Comparison of ENCODE assay signal across 1 cellular context in the genomic region with DNA sequence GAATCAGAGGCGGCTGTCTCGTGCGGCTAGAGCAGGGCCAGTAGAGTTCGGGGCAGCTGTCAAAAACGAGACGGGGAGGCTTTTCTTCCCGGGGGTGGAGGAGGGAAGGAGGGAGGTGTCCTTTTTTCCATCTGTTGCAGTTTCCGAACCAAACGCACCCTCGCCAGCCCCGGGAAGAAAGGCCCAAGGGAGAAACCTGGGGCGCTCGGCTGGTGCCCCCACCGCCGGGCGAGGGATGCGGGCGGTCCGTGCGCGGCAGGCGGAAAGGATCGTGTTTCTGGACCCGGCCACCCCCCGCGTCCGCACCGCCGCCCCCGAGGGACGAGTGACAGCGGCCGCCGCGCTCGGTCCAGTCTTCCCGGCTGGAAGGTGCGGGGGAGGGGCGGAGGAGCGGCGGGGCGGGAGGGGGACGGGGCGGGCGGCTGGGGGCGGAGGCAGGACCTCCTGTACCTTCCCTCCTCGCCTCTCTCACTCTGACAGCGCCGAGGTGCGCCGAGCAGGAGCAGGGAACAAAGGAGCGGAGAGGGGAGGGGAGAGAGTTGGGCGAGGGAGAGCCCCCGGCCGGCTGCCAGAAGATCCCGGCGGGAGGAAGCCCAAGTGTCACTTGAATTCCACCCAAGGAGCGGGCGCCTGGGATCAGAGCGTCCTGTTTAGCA.
TF ChIP-seq lines count a peak whose summit lies in the region.

A gene (plus strand): TSS at position 471 of the 656 bp plus-strand sequence. CDS start 318 bp downstream, outside the sequence.

TF ChIP-seq in HepG2, 621 proteins besides CTCF, POLR2A, EP300 and RAD21 (continued from another document):
- TF ChIP-seq ZNF629 (CRISPR knock-in tag; conservative IDR thresholded peaks at IDR 0.05) = no peak
- peak; percentile 62 for TF ChIP-seq MAZ (IDR thresholded peaks at IDR 0.05; ENCODE audit: borderline replicate concordance, low read depth, low read length)
- TF ChIP-seq MAZ (CRISPR knock-in tag; IDR thresholded peaks at IDR 0.05; ENCODE audit: low read depth) = no peak
- TF ChIP-seq SP4 (CRISPR knock-in tag; IDR thresholded peaks at IDR 0.05) = no peak; the same call in 1 of the 2 replicates
- peak; percentile 39 for TF ChIP-seq HNRNPLL (IDR thresholded peaks at IDR 0.05; ENCODE audit: low read depth, low read length, poor library complexity, severe bottlenecking)
- peak; percentile 41; the same call in 1 of the 2 replicates for TF ChIP-seq GATA4 (IDR thresholded peaks at IDR 0.05; ENCODE audit: borderline replicate concordance, low read depth)
- no peak for TF ChIP-seq CREM (IDR thresholded peaks at IDR 0.05)
- TF ChIP-seq CREM (CRISPR knock-in tag; IDR thresholded peaks at IDR 0.05) = no peak
- peak; percentile 85 for TF ChIP-seq SIN3A (IDR thresholded peaks at IDR 0.05; ENCODE audit: borderline replicate concordance, low read depth, low read length)
- TF ChIP-seq POLR2G (IDR thresholded peaks at IDR 0.05; ENCODE audit: low read depth, low read length) = peak; percentile 88
- TF ChIP-seq, protein P1, sequence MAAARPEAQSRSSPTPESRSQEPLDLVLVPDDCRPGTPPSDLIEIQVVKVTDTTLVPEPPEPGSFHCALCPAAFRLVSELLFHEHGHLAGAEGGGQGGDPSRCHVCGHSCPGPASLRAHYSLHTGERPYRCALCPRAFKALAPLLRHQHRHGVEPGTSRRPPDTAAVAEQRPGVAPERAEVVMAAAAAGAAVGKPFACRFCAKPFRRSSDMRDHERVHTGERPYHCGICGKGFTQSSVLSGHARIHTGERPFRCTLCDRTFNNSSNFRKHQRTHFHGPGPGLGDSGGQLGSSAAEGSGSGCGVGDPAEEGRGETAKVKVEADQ (CRISPR knock-in tag; IDR thresholded peaks at IDR 0.05; ENCODE audit: borderline replicate concordance) = no peak; the same call in 1 of the 2 replicates
- TF ChIP-seq ZNF619 (CRISPR knock-in tag; IDR thresholded peaks at IDR 0.05) = no peak
- 0 out of 2 replicates have a peak, but pooled peaks have one; percentile 13 for TF ChIP-seq ZSCAN21 (CRISPR knock-in tag; IDR thresholded peaks at IDR 0.05; ENCODE audit: borderline replicate concordance)
- TF ChIP-seq SMARCC2 (IDR thresholded peaks at IDR 0.05) = no peak
- no peak for TF ChIP-seq SMC3 (IDR thresholded peaks at IDR 0.05; ENCODE audit: low read length)
- TF ChIP-seq, protein P2, sequence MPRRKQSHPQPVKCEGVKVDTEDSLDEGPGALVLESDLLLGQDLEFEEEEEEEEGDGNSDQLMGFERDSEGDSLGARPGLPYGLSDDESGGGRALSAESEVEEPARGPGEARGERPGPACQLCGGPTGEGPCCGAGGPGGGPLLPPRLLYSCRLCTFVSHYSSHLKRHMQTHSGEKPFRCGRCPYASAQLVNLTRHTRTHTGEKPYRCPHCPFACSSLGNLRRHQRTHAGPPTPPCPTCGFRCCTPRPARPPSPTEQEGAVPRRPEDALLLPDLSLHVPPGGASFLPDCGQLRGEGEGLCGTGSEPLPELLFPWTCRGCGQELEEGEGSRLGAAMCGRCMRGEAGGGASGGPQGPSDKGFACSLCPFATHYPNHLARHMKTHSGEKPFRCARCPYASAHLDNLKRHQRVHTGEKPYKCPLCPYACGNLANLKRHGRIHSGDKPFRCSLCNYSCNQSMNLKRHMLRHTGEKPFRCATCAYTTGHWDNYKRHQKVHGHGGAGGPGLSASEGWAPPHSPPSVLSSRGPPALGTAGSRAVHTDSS (CRISPR knock-in tag; conservative IDR thresholded peaks at IDR 0.05) = no peak
- 0 out of 2 replicates have a peak, but pooled peaks have one; percentile 17 for TF ChIP-seq ZNF205 (CRISPR knock-in tag; IDR thresholded peaks at IDR 0.05)
TF ChIP-seq in HepG2: peak in this region for 66.
